Comparison of ENCODE assay signal across 22 cellular contexts in genomic region chr18:28078849-28079248, GRCh38.
DNase-seq lines count a peak whose midpoint lies in the region; FAIRE-seq and TF ChIP-seq lines count a peak whose summit lies in the region.
"Had no signal": no experiment of that assay in that cellular context is flagged by ENCODE, and none has a peak within 500 bp of the region (broad histone marks: within the 10 kb centered on the region; RNA-seq: fewer than 3 reads in every experiment).

No MANE protein-coding gene starts in this region.

- no peaks in the 10 kb centered on the region for H3K27me3 ChIP-seq in cardiac muscle cell
- no peaks in the 10 kb centered on the region for H3K27me3 ChIP-seq in smooth muscle cell (ENCODE audit: low read depth)
- H3K27me3 ChIP-seq: BLaER1 treated with 17β-estradiol and CSF1 and Interleukin-3, amounts not matched to agents 10 nM and 100 nM; SJCRH30 had no signal

- WGBS in smooth muscle cell (ENCODE audit: low lambda C conversion rate): 7% methylated on average over 2 of the region's 2 CpGs

- peaks cover 63% of the 10 kb centered on the region for H3K4me1 ChIP-seq in cardiac muscle cell (ENCODE audit: low read depth)
- H3K4me1 ChIP-seq in smooth muscle cell (ENCODE audit: low read depth): peaks cover 59% of the 10 kb centered on the region

- H3K27ac ChIP-seq in cardiac muscle cell (peak overlapping the region; percentile 38), smooth muscle cell (ENCODE audit: low read depth) (peak overlapping the region; percentile 92)
- H3K27ac ChIP-seq: BLaER1 treated with 17β-estradiol and CSF1 and Interleukin-3, amounts not matched to agents 10 nM and 100 nM; SJCRH30 had no signal

- no peaks in the 10 kb centered on the region for H3K36me3 ChIP-seq in cardiac muscle cell
- no peaks in the 10 kb centered on the region for H3K36me3 ChIP-seq in smooth muscle cell (ENCODE audit: low read depth)
- H3K36me3 ChIP-seq: BLaER1 treated with 17β-estradiol and CSF1 and Interleukin-3, amounts not matched to agents 10 nM and 100 nM; SJCRH30 had no signal

- no peaks in the 10 kb centered on the region for H3K9me3 ChIP-seq in cardiac muscle cell (ENCODE audit: low read depth)
- no peaks in the 10 kb centered on the region for H3K9me3 ChIP-seq in smooth muscle cell (replicated peaks; ENCODE audit: low read depth)
- H3K9me3 ChIP-seq: BLaER1 treated with 17β-estradiol and CSF1 and Interleukin-3, amounts not matched to agents 10 nM and 100 nM; SJCRH30 had no signal

- H3F3A ChIP-seq in smooth muscle cell (ENCODE audit: low read depth): peaks cover 29% of the 10 kb centered on the region

- H3K79me2 ChIP-seq in smooth muscle cell (ENCODE audit: low read depth): peaks cover 52% of the 10 kb centered on the region

- DNase-seq in cardiac muscle cell (ENCODE audit: low read depth in 1 of 2, low spot score in 1 of 2) (no peak), cardiac septum (ENCODE audit: low spot score) (no peak), RCC 7860 (ENCODE audit: low spot score) (peak; percentile 20), kidney glomerular epithelial cell (lab: John Stamatoyannopoulos, UW) (peak; percentile 22), smooth muscle cell (lab: John Stamatoyannopoulos, UW; ENCODE audit: unreplicated experiment) (no peak), AG20443 (ENCODE audit: low spot score) (no peak)
- no peak for DNase-seq in stimulated activated naive CD4-positive, alpha-beta T cell (lab: John Stamatoyannopoulos, UW)
- DNase-seq in activated effector memory CD4-positive, alpha-beta T cell treated with Interleukin-2 at 50 U/mL for 16 hours: no peak
- DNase-seq: 8988T; CD8-positive, alpha-beta memory T cell; DMS 273 treated with DMSO at 0.1 percent for 48 hours; EL; HCEC 1CT; KBM-7; MV-4-11; NCI-H1417 treated with DMSO at 0.1 percent for 48 hours; NCI-H1930; NCI-H446 treated with DMSO at 0.1 percent for 48 hours; PC-3; SJCRH30 had no signal

- no peak for TF ChIP-seq CTCF in cardiac muscle cell (IDR thresholded peaks at IDR 0.05; ENCODE audit: low read depth, low read length)
- TF ChIP-seq CTCF in smooth muscle cell (IDR thresholded peaks at IDR 0.05; ENCODE audit: borderline replicate concordance, insufficient read depth, poor library complexity, severe bottlenecking): no peak

- peak overlapping the region; percentile 70 for H3K9ac ChIP-seq in smooth muscle cell (ENCODE audit: low read depth)
- H3K9ac ChIP-seq: BLaER1 treated with 17β-estradiol and CSF1 and Interleukin-3, amounts not matched to agents 10 nM and 100 nM had no signal

- H3K4me3 ChIP-seq in cardiac muscle cell (no peak overlapping the region), smooth muscle cell (no peak overlapping the region)
- H3K4me3 ChIP-seq: BLaER1 treated with 17β-estradiol and CSF1 and Interleukin-3, amounts not matched to agents 10 nM and 100 nM; SJCRH30 had no signal

- intact Hi-C loops in cardiac septum (cut with DNase I): no loop called here

- peak; percentile 4 for FAIRE-seq in RCC 7860 (lab: Jason Lieb, UNC)
- FAIRE-seq: GM19239 had no signal

- no peak overlapping the region for H2AFZ ChIP-seq in smooth muscle cell (ENCODE audit: low read depth)

- H3K4me2 ChIP-seq in smooth muscle cell: peak overlapping the region; percentile 68
- H3K4me2 ChIP-seq: BLaER1 treated with 17β-estradiol and CSF1 and Interleukin-3, amounts not matched to agents 10 nM and 100 nM had no signal

- no peaks in the 10 kb centered on the region for H4K20me1 ChIP-seq in smooth muscle cell (ENCODE audit: low read depth)
- H4K20me1 ChIP-seq: BLaER1 treated with 17β-estradiol and CSF1 and Interleukin-3, amounts not matched to agents 10 nM and 100 nM had no signal

Comparison
In these comparisons a context has a peak if more than half of its experiments do, and no peak if none do; other contexts are left out.
1. DNase-seq: peak in RCC 7860 (single experiment) and kidney glomerular epithelial cell (single experiment); none in cardiac muscle cell (0 of 2), cardiac septum (single experiment), smooth muscle cell (single experiment), AG20443 (single experiment), stimulated activated naive CD4-positive, alpha-beta T cell (0 of 6) and activated effector memory CD4-positive, alpha-beta T cell treated with Interleukin-2 at 50 U/mL for 16 hours (single experiment).